1 cellular context compared by ENCODE assay signal in the genomic region with DNA sequence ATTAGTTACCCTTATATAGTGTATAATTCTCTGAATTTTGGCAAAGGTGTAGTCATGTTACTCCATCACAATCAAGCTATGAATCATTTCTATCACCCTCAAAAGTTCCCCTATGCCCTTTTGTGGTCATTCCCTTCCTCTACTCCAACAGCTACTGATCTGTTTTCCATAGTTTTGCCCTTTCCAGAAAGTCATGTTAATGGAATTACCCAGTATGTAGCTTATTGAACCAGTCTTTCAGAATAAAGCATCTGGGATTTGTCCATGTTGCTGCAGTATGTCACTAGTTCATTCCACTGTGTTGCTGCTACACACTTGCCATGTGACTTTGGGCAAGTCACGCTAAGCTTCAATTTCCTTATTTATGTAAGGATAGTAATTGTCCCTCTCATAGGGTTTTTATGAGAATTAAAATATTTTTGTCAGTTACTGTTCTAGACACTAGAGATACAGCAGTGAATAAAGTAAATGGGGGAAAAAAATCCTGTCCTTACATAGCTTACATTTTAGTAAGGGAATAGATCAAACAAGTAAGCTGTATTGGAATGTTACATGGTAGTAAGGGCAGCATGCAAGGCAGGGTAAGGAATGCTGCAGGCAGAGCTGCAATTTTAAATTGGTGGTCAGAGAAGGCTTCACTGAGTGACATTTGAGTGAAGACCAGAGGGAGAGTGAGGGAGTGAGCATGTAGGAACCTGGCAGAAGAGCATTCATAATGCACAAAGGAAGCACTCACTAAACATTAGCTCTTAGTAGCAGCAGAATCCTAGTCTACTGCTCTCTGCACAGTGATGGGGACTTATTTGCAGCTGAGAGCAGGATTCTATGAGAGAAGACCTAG.
TF ChIP-seq lines count a peak whose summit lies in the region.

No MANE protein-coding gene starts in this region.

TF ChIP-seq in GM23338, 12 proteins besides CTCF, POLR2A, EP300 and RAD21 (continued from another document):
- TF ChIP-seq, protein P1, sequence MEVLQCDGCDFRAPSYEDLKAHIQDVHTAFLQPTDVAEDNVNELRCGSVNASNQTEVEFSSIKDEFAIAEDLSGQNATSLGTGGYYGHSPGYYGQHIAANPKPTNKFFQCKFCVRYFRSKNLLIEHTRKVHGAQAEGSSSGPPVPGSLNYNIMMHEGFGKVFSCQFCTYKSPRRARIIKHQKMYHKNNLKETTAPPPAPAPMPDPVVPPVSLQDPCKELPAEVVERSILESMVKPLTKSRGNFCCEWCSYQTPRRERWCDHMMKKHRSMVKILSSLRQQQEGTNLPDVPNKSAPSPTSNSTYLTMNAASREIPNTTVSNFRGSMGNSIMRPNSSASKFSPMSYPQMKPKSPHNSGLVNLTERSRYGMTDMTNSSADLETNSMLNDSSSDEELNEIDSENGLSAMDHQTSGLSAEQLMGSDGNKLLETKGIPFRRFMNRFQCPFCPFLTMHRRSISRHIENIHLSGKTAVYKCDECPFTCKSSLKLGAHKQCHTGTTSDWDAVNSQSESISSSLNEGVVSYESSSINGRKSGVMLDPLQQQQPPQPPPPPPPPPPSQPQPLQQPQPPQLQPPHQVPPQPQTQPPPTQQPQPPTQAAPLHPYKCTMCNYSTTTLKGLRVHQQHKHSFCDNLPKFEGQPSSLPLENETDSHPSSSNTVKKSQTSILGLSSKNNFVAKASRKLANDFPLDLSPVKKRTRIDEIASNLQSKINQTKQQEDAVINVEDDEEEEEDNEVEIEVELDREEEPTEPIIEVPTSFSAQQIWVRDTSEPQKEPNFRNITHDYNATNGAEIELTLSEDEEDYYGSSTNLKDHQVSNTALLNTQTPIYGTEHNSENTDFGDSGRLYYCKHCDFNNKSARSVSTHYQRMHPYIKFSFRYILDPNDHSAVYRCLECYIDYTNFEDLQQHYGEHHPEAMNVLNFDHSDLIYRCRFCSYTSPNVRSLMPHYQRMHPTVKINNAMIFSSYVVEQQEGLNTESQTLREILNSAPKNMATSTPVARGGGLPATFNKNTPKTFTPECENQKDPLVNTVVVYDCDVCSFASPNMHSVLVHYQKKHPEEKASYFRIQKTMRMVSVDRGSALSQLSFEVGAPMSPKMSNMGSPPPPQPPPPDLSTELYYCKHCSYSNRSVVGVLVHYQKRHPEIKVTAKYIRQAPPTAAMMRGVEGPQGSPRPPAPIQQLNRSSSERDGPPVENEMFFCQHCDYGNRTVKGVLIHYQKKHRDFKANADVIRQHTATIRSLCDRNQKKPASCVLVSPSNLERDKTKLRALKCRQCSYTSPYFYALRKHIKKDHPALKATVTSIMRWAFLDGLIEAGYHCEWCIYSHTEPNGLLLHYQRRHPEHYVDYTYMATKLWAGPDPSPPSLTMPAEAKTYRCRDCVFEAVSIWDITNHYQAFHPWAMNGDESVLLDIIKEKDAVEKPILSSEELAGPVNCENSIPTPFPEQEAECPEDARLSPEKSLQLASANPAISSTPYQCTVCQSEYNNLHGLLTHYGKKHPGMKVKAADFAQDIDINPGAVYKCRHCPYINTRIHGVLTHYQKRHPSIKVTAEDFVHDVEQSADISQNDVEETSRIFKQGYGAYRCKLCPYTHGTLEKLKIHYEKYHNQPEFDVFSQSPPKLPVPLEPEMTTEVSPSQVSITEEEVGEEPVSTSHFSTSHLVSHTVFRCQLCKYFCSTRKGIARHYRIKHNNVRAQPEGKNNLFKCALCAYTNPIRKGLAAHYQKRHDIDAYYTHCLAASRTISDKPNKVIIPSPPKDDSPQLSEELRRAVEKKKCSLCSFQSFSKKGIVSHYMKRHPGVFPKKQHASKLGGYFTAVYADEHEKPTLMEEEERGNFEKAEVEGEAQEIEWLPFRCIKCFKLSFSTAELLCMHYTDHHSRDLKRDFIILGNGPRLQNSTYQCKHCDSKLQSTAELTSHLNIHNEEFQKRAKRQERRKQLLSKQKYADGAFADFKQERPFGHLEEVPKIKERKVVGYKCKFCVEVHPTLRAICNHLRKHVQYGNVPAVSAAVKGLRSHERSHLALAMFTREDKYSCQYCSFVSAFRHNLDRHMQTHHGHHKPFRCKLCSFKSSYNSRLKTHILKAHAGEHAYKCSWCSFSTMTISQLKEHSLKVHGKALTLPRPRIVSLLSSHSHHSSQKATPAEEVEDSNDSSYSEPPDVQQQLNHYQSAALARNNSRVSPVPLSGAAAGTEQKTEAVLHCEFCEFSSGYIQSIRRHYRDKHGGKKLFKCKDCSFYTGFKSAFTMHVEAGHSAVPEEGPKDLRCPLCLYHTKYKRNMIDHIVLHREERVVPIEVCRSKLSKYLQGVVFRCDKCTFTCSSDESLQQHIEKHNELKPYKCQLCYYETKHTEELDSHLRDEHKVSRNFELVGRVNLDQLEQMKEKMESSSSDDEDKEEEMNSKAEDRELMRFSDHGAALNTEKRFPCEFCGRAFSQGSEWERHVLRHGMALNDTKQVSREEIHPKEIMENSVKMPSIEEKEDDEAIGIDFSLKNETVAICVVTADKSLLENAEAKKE (CRISPR knock-in tag; IDR thresholded peaks at IDR 0.05): no peak
- TF ChIP-seq, protein P2, sequence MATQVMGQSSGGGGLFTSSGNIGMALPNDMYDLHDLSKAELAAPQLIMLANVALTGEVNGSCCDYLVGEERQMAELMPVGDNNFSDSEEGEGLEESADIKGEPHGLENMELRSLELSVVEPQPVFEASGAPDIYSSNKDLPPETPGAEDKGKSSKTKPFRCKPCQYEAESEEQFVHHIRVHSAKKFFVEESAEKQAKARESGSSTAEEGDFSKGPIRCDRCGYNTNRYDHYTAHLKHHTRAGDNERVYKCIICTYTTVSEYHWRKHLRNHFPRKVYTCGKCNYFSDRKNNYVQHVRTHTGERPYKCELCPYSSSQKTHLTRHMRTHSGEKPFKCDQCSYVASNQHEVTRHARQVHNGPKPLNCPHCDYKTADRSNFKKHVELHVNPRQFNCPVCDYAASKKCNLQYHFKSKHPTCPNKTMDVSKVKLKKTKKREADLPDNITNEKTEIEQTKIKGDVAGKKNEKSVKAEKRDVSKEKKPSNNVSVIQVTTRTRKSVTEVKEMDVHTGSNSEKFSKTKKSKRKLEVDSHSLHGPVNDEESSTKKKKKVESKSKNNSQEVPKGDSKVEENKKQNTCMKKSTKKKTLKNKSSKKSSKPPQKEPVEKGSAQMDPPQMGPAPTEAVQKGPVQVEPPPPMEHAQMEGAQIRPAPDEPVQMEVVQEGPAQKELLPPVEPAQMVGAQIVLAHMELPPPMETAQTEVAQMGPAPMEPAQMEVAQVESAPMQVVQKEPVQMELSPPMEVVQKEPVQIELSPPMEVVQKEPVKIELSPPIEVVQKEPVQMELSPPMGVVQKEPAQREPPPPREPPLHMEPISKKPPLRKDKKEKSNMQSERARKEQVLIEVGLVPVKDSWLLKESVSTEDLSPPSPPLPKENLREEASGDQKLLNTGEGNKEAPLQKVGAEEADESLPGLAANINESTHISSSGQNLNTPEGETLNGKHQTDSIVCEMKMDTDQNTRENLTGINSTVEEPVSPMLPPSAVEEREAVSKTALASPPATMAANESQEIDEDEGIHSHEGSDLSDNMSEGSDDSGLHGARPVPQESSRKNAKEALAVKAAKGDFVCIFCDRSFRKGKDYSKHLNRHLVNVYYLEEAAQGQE (IDR thresholded peaks at IDR 0.05; ENCODE audit: unreplicated experiment): no peak
- TF ChIP-seq CREB1 (CRISPR knock-in tag; IDR thresholded peaks at IDR 0.05; ENCODE audit: low read depth): no peak
